In genomic region chr1:243475966-243476365, GRCh38 we compare ENCODE assay signal across 10 cellular contexts.
A peak's percentile ranks its signal among the peaks of the same experiment; 100 is the strongest.
DNase-seq lines count a peak whose midpoint lies in the region; ATAC-seq, FAIRE-seq and TF ChIP-seq lines count a peak whose summit lies in the region.
"Had no signal": no experiment of that assay in that cellular context is flagged by ENCODE, and none has a peak within 500 bp of the region (broad histone marks: within the 10 kb centered on the region; RNA-seq: fewer than 3 reads in every experiment).

No MANE protein-coding gene starts in this region.

- no peak overlapping the region for H3K9ac ChIP-seq in K562 (ENCODE audit: insufficient read depth in 1 of 2, low read depth in 2 of 2, low read length in 2 of 2)

- H3K4me1 ChIP-seq in BE2C (peaks cover 27% of the 10 kb centered on the region), K562 (replicated peaks in 1 of 2; ENCODE audit: control insufficient read depth in 2 of 2, insufficient read depth in 2 of 2, low read length in 2 of 2) (peaks cover 6 to 15% of the 10 kb centered on the region in 2 experiments; a peak in 2 of 5 replicates), esophagus muscularis mucosa (peaks cover 8 to 31% (median 26%) of the 10 kb centered on the region in 4 donors)

- no peak for TF ChIP-seq EP300 in K562 (IDR thresholded peaks at IDR 0.05; ENCODE audit: low read length)
- no peak for TF ChIP-seq EP300 in esophagus muscularis mucosa (IDR thresholded peaks at IDR 0.05)

- DNase-seq in BE2C (peak; percentile 75), LHCN-M2 (ENCODE audit: low read depth) (peak; percentile 39), K562 (ENCODE audit: extremely low read depth in 1 of 4, low spot score in 3 of 4) (peak; percentile 51 to 56 (median 56)), medulla oblongata (ENCODE audit: extremely low spot score) (peak; percentile 86), H54 (ENCODE audit: insufficient read length, low spot score) (no peak), esophagus muscularis mucosa (ENCODE audit: extremely low spot score) (no peak), NCI-H510A treated with DMSO at 0.1 percent for 48 hours (lab: John Stamatoyannopoulos, UW) (no peak)
- DNase-seq: stimulated activated CD4-positive, alpha-beta T cell treated with anti-CD3 and anti-CD28 coated beads, Interleukin-12 subunit alpha, Interleukin-12 subunit beta, amount 100 ng/mL, for 4 hours had no signal

- intact Hi-C loops in K562 (cut with micrococcal nuclease) (loop anchor here (2.0 to 5.0 kb wide), 2 partner anchors 271 to 796 kb away; no protein-coding TSS in a partner anchor), esophagus muscularis mucosa (cut with DNase I) (no loop called here)

- H3K4me3 ChIP-seq in BE2C (ENCODE audit: low read depth, low read length) (no peak overlapping the region), K562 (no peak overlapping the region), esophagus muscularis mucosa (no peak overlapping the region)

- in situ Hi-C loops in K562 (cut with MboI), result loop anchor here (25.0 kb wide), 1 partner anchor 786 kb away; no protein-coding TSS in a partner anchor

- H3K9me3 ChIP-seq in BE2C, result no peaks in the 10 kb centered on the region
- no peaks in the 10 kb centered on the region for H3K9me3 ChIP-seq in K562 (replicated peaks; ENCODE audit: control insufficient read depth, insufficient read depth, low read depth, low read length)
- H3K9me3 ChIP-seq in esophagus muscularis mucosa, result no peaks in the 10 kb centered on the region

- peak; percentile 24 to 54; a peak in 2 of 4 replicates for TF ChIP-seq RAD21 in K562 (CRISPR knock-in tag; conservative IDR thresholded peaks at IDR 0.05 in 1 of 2, IDR thresholded peaks at IDR 0.05 in 1 of 2)

- H3K27ac ChIP-seq in K562 (ENCODE audit: extremely low read depth, low read depth, low read length) (no peak overlapping the region), esophagus muscularis mucosa (replicated peaks in 1 of 4) (no peak overlapping the region)

- TF ChIP-seq POLR2A in K562 (conservative IDR thresholded peaks at IDR 0.05) (no peak), H54 (IDR thresholded peaks at IDR 0.05; ENCODE audit: low read depth, low read length) (no peak), esophagus muscularis mucosa (IDR thresholded peaks at IDR 0.05; ENCODE audit: low read depth) (no peak)

- 13% methylated on average over 7 of the region's 7 CpGs for WGBS in K562 (ENCODE audit: insufficient coverage, low coverage, missing lambda C conversion rate)
- 85% methylated on average over 7 of the region's 7 CpGs for WGBS in esophagus muscularis mucosa

- H4K20me1 ChIP-seq in K562 (replicated peaks; ENCODE audit: control insufficient read depth, insufficient read depth, low read length), result no peaks in the 10 kb centered on the region

- H3K36me3 ChIP-seq in BE2C (no peaks in the 10 kb centered on the region), K562 (ENCODE audit: control insufficient read depth, insufficient read depth, low read length) (no peaks in the 10 kb centered on the region), esophagus muscularis mucosa (peaks cover 0 to 7% (median 0%) of the 10 kb centered on the region in 4 donors)

- no peak overlapping the region for H3K4me2 ChIP-seq in K562 (ENCODE audit: insufficient read depth, low read length)

- no peaks in the 10 kb centered on the region for H3K79me2 ChIP-seq in K562 (ENCODE audit: control insufficient read depth, insufficient read depth, low read length)

- POLR2A ChIA-PET in K562 (lab: Yijun Ruan, JAX), result interaction anchor here (0.9 kb wide), 1 partner anchor 9 kb away, joined by 3 read pairs; no protein-coding TSS in a partner anchor

- H3K27me3 ChIP-seq in BE2C (no peaks in the 10 kb centered on the region), K562 (ENCODE audit: control insufficient read depth in 2 of 2, insufficient read depth in 2 of 2, low read length in 2 of 2) (0 out of 5 replicates have a peak, but pooled peaks cover 0 to 14% of the 10 kb centered on the region in 2 experiments), esophagus muscularis mucosa (no peaks in the 10 kb centered on the region)

- ATAC-seq in K562, result peak; percentile 74
- no peak for ATAC-seq in GM21390 (IDR thresholded peaks at IDR 0.05; ENCODE audit: unreplicated experiment)

- H2AFZ ChIP-seq in K562 (ENCODE audit: low read depth, low read length), result no peak overlapping the region

- BruUV-seq in K562 (replicated peaks; lab: Mats Ljungman, UMichigan), result no TSS peak

- peaks cover 5% of the 10 kb centered on the region for H3K9me1 ChIP-seq in K562 (ENCODE audit: control insufficient read depth, insufficient read depth, low read length)

- CTCF ChIA-PET in K562 (lab: Yijun Ruan, JAX; ENCODE audit: low intra/inter-chr PET ratio), result interaction anchor here (1.5 kb wide), 2 partner anchors 273 to 798 kb away, joined by 7 read pairs; no protein-coding TSS in a partner anchor

- peak; percentile 64 for TF ChIP-seq CTCF in BE2C (IDR thresholded peaks at IDR 0.05; ENCODE audit: low read depth, low read length)
- peak; percentile 47 to 54 (median 54); a peak in 3 of 6 replicates for TF ChIP-seq CTCF in K562 (IDR thresholded peaks at IDR 0.05 in 2 of 3, conservative IDR thresholded peaks at IDR 0.05 in 1 of 3; ENCODE audit: insufficient read depth in 2 of 3, low read depth in 1 of 3, low read length in 3 of 3)
- no peak for TF ChIP-seq CTCF in esophagus muscularis mucosa (IDR thresholded peaks at IDR 0.05)

- peak; percentile 59 for FAIRE-seq in K562 (lab: Jason Lieb, UNC)
- FAIRE-seq in H54 (lab: Jason Lieb, UNC), result no peak
- FAIRE-seq: islet of Langerhans had no signal

TF ChIP-seq in K562, 482 proteins besides CTCF, POLR2A, EP300 and RAD21 (continues in another document):
- no peak for TF ChIP-seq HOXB6 (CRISPR knock-in tag; IDR thresholded peaks at IDR 0.05; ENCODE audit: borderline replicate concordance)
- peak; percentile 59 for TF ChIP-seq MEIS2 (IDR thresholded peaks at IDR 0.05; ENCODE audit: partially characterized antibody)
- TF ChIP-seq SUPT5H (IDR thresholded peaks at IDR 0.05), result no peak
- TF ChIP-seq ARID4B (CRISPR knock-in tag; IDR thresholded peaks at IDR 0.05), result no peak
- no peak for TF ChIP-seq ETS2 (tag; IDR thresholded peaks at IDR 0.05; ENCODE audit: borderline replicate concordance, poor library complexity, severe bottlenecking)
- no peak for TF ChIP-seq ZNF41 (CRISPR knock-in tag; conservative IDR thresholded peaks at IDR 0.05)
- no peak for TF ChIP-seq GMEB1 (CRISPR knock-in tag; IDR thresholded peaks at IDR 0.05)
- TF ChIP-seq THRB (CRISPR knock-in tag; conservative IDR thresholded peaks at IDR 0.05), result no peak

Comparison
In these comparisons a context has a peak if more than half of its experiments do, and no peak if none do; other contexts are left out.
1. DNase-seq: peak in BE2C (single experiment), LHCN-M2 (single experiment), K562 (4 of 4) and medulla oblongata (single experiment); none in H54 (single experiment), esophagus muscularis mucosa (single experiment) and NCI-H510A treated with DMSO at 0.1 percent for 48 hours (single experiment).
2. CTCF ChIP-seq: peak in BE2C (single experiment) and K562 (3 of 3); none in esophagus muscularis mucosa (0 of 3).